ENCODE assay signal across 8 cellular contexts in the genomic region with DNA sequence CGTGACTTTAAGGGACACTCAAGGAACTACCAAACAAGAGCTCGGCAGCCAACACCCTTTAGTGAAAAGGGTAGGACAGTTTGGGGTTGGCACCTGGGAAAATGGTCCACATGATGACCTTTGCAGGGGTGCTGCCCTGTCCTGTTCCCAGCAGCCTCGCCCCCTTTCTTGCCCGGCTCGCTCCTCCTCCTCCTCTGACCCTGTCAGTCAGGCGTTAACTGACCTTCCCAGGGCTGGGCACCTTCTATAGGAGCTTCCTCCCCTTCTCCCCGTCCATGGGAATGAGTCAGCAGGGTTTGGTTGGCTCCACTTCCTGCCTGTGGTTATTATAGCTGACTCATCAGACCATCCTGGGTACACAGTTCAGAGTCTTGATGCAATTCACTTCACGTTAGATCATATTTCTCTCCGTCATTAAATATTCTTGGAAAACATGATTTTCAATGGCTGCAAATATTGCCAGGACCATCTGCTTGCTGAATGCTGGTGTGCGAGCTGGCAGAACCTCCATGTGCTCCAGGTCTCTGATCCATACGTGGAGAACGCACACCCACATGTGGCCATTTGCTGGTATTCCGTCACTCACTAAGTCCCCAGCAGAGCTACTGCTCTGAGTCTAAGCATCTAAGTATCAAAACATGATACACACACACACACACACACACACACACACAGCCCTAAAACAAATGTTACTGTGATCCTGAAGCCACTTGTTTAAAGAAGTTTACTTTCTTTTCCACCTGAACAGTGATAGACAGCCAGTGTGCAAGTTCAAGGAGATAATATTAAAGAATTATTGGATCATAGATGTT.
DNase-seq lines count a peak whose midpoint lies in the region; ATAC-seq and TF ChIP-seq lines count a peak whose summit lies in the region.

No MANE protein-coding gene starts in this region.

- H2BK15ac ChIP-seq in mesendoderm (replicated peaks; ENCODE audit: low read depth): no peak overlapping the region

- H3K4me1 ChIP-seq in mesendoderm (ENCODE audit: control insufficient read depth, low read depth, low read length): peaks cover 2% of the 10 kb centered on the region

- peak overlapping the region; percentile 17 for H3K56ac ChIP-seq in mesendoderm (ENCODE audit: low read length)

- CTCF ChIA-PET in AG04449 (lab: Yijun Ruan, JAX): interaction anchor here (1.0 to 6.6 kb wide), 7 partner anchors 9 to 886 kb away, joined by 3 to 46 read pairs (median 3); no protein-coding TSS in a partner anchor

- H3K4ac ChIP-seq in mesendoderm (ENCODE audit: low read depth, low read length): no peak overlapping the region

- no peaks in the 10 kb centered on the region for H3K36me3 ChIP-seq in mesendoderm (ENCODE audit: control insufficient read depth, insufficient read depth, low read length)

- no peaks in the 10 kb centered on the region for H3K27me3 ChIP-seq in mesendoderm (ENCODE audit: insufficient read depth, low read length, poor library complexity)

- ATAC-seq in GM19452 (IDR thresholded peaks at IDR 0.05; ENCODE audit: unreplicated experiment): peak; percentile 64
- ATAC-seq in HG02763 (IDR thresholded peaks at IDR 0.05; ENCODE audit: unreplicated experiment): no peak

- DNase-seq in AG04449 (ENCODE audit: low read depth, low spot score): peak; percentile 94
- peak; percentile 85 to 95 for DNase-seq in NCI-H446 (lab: John Stamatoyannopoulos, UW)
- peak; percentile 25 for DNase-seq in activated CD4-positive, alpha-beta T cell treated with anti-CD3 and anti-CD28 coated beads for 1 hour
- DNase-seq in dedifferentiated amniotic fluid mesenchymal stem cell (ENCODE audit: extremely low spot score): peak; percentile 96
- peak; percentile 85 for DNase-seq in mesendoderm
- peak; percentile 20 to 31 for DNase-seq in stimulated activated CD8-positive, alpha-beta memory T cell treated with anti-CD3 and anti-CD28 coated beads, Interleukin-7, amount 100 ng/mL, for 1 hour (ENCODE audit: low read depth in 2 of 2)

- H3K9ac ChIP-seq in mesendoderm (ENCODE audit: low read length): no peak overlapping the region

- H4K5ac ChIP-seq in mesendoderm (ENCODE audit: low read length): no peak overlapping the region

- TF ChIP-seq CTCF in AG04449 (IDR thresholded peaks at IDR 0.05; ENCODE audit: insufficient read depth, low read length, missing control alignments): peak; percentile 47

- H3K4me3 ChIP-seq in AG04449 (ENCODE audit: low read depth, low read length) (peak overlapping the region; percentile 20; the same call in 1 of the 2 replicates), mesendoderm (ENCODE audit: low read length) (no peak overlapping the region)

- no peak overlapping the region for H3K18ac ChIP-seq in mesendoderm (ENCODE audit: low read length)

- H2BK5ac ChIP-seq in mesendoderm (ENCODE audit: low read length): peak overlapping the region; percentile 17

- WGBS in mesendoderm (ENCODE audit: extremely low coverage, insufficient coverage, low lambda C conversion rate): no CpG with 5 or more reads among the region's 13 CpGs

- POLR2A ChIA-PET in AG04449 (lab: Yijun Ruan, JAX): interaction anchor here (0.9 to 1.3 kb wide), 2 partner anchors 10 to 578 kb away, joined by 3 to 5 read pairs; partner anchors contain the start of gene BCL2L11

- no peak overlapping the region for H2AK5ac ChIP-seq in mesendoderm (ENCODE audit: low read length)

- no peak overlapping the region for H3K4me2 ChIP-seq in mesendoderm (ENCODE audit: low read length)

- no peak overlapping the region for H2BK120ac ChIP-seq in mesendoderm (ENCODE audit: low read depth, low read length)

- H3K23ac ChIP-seq in mesendoderm (ENCODE audit: low read length): no peak overlapping the region

- no peaks in the 10 kb centered on the region for H3K79me2 ChIP-seq in mesendoderm (ENCODE audit: control insufficient read depth, insufficient read depth, low read length)

- H4K8ac ChIP-seq in mesendoderm (ENCODE audit: low read depth, low read length): no peak overlapping the region

- H3K27ac ChIP-seq in mesendoderm (ENCODE audit: low read depth, low read length): no peak overlapping the region

- H3K79me1 ChIP-seq in mesendoderm (ENCODE audit: low read length): no peaks in the 10 kb centered on the region

Comparison
In these comparisons a context has a peak if more than half of its experiments do, and no peak if none do; other contexts are left out.
1. DNase-seq: peak in every context shown above with its lines; median percentile 96 in dedifferentiated amniotic fluid mesenchymal stem cell; 94 in AG04449; 90 in NCI-H446; 85 in mesendoderm; 26 in stimulated activated CD8-positive, alpha-beta memory T cell treated with anti-CD3 and anti-CD28 coated beads, Interleukin-7, amount 100 ng/mL, for 1 hour; 25 in activated CD4-positive, alpha-beta T cell treated with anti-CD3 and anti-CD28 coated beads for 1 hour.